9 cellular contexts compared by ENCODE assay signal in genomic region chr11:19714093-19714386, GRCh38. TPM values are rescaled to one million over a fixed set of nuclear protein-coding genes. Genes with fewer than 3 reads are reported as not detected.
DNase-seq lines count a peak whose midpoint lies in the region; ATAC-seq and TF ChIP-seq lines count a peak whose summit lies in the region.
"Had no signal": no experiment of that assay in that cellular context is flagged by ENCODE, and none has a peak within 500 bp of the region (broad histone marks: within the 10 kb centered on the region; RNA-seq: fewer than 3 reads in every experiment).

No MANE protein-coding gene starts in this region.

- intact Hi-C loops in uterus (cut with DNase I; ENCODE audit: low total_unique reads): no loop called here

- no peak overlapping the region for H3K23ac ChIP-seq in mesenchymal stem cell (ENCODE audit: low read length in 2 of 2)

- ATAC-seq in GM19452 (IDR thresholded peaks at IDR 0.05; ENCODE audit: unreplicated experiment): no peak
- ATAC-seq: body of pancreas had no signal

- peak overlapping the region; percentile 91 for H3K27ac ChIP-seq in brain microvascular endothelial cell
- H3K27ac ChIP-seq in mesenchymal stem cell (ENCODE audit: low read length, poor library complexity, severe bottlenecking): peak overlapping the region; percentile 81
- peak overlapping the region; percentile 58 to 75 for H3K27ac ChIP-seq in uterus

- H2AFZ ChIP-seq in mesenchymal stem cell (ENCODE audit: low read depth, low read length): peak overlapping the region; percentile 0

- H3K27me3 ChIP-seq in brain microvascular endothelial cell (replicated peaks) (no peaks in the 10 kb centered on the region), mesenchymal stem cell (ENCODE audit: control insufficient read depth in 1 of 2, insufficient read depth in 1 of 2, low read length in 2 of 2) (no peaks in the 10 kb centered on the region), uterus (no peaks in the 10 kb centered on the region)

- H3K4ac ChIP-seq in mesenchymal stem cell (ENCODE audit: low read depth in 1 of 2, low read length in 2 of 2): no peak overlapping the region

- peak overlapping the region; percentile 38 for H4K8ac ChIP-seq in mesenchymal stem cell (ENCODE audit: low read length)

- peak overlapping the region; percentile 79 for H3K4me3 Mint-ChIP-seq in activated naive CD4-positive, alpha-beta T cell treated with anti-CD3 and anti-CD28 coated beads, Interleukin-2, amount 50 U/mL, for 24 hours

- peaks cover 21% of the 10 kb centered on the region for H3K27me3 Mint-ChIP-seq in activated naive CD4-positive, alpha-beta T cell treated with anti-CD3 and anti-CD28 coated beads, Interleukin-2, amount 50 U/mL, for 24 hours

- H3K4me1 Mint-ChIP-seq in activated naive CD4-positive, alpha-beta T cell treated with anti-CD3 and anti-CD28 coated beads, Interleukin-2, amount 50 U/mL, for 24 hours: peaks cover 26% of the 10 kb centered on the region

- H2BK120ac ChIP-seq in mesenchymal stem cell (ENCODE audit: low read depth, low read length): no peak overlapping the region

- no peaks in the 10 kb centered on the region for H3K9me3 ChIP-seq in mesenchymal stem cell (ENCODE audit: control insufficient read depth, low read length)
- no peaks in the 10 kb centered on the region for H3K9me3 ChIP-seq in uterus
- H3K9me3 ChIP-seq: body of pancreas had no signal

- TF ChIP-seq CTCF in brain microvascular endothelial cell (IDR thresholded peaks at IDR 0.05; ENCODE audit: low read depth, low read length, missing control alignments) (no peak), uterus (IDR thresholded peaks at IDR 0.05) (no peak)

- H2BK15ac ChIP-seq in mesenchymal stem cell (ENCODE audit: low read depth, poor library complexity, severe bottlenecking): no peak overlapping the region

- peak overlapping the region; percentile 96 for H3K9ac ChIP-seq in mesenchymal stem cell (ENCODE audit: low read length)

- 4% methylated on average over 17 of the region's 17 CpGs for WGBS in mesenchymal stem cell

- H4K91ac ChIP-seq in mesenchymal stem cell (ENCODE audit: low read length): no peak overlapping the region

- H3K36me3 ChIP-seq in brain microvascular endothelial cell (replicated peaks) (no peaks in the 10 kb centered on the region), mesenchymal stem cell (ENCODE audit: control insufficient read depth in 1 of 2, insufficient read depth in 2 of 2, low read depth in 1 of 2, low read length in 2 of 2) (peaks cover 0 to 6% of the 10 kb centered on the region in 2 experiments), uterus (no peaks in the 10 kb centered on the region)

- peaks cover 12% of the 10 kb centered on the region for H3K79me1 ChIP-seq in mesenchymal stem cell (replicated peaks; ENCODE audit: low read length, poor library complexity, severe bottlenecking)

- no peaks in the 10 kb centered on the region for H3K36me3 Mint-ChIP-seq in activated naive CD4-positive, alpha-beta T cell treated with anti-CD3 and anti-CD28 coated beads, Interleukin-2, amount 50 U/mL, for 24 hours

- no peak overlapping the region for H2AK5ac ChIP-seq in mesenchymal stem cell (ENCODE audit: low read length, severe bottlenecking)

- H3K4me1 ChIP-seq in mesenchymal stem cell (ENCODE audit: control insufficient read depth, insufficient read depth, low read depth, low read length) (peaks cover 29% of the 10 kb centered on the region), uterus (peaks cover 0 to 14% of the 10 kb centered on the region in 2 donors)

- no peak overlapping the region for H3K14ac ChIP-seq in mesenchymal stem cell (ENCODE audit: low read length in 2 of 2)

- H3K27ac Mint-ChIP-seq in activated naive CD4-positive, alpha-beta T cell treated with anti-CD3 and anti-CD28 coated beads, Interleukin-2, amount 50 U/mL, for 24 hours: no peak overlapping the region

- H3K4me2 ChIP-seq in mesenchymal stem cell (ENCODE audit: low read length, poor library complexity, severe bottlenecking): peak overlapping the region; percentile 99

- no peaks in the 10 kb centered on the region for H3K9me3 Mint-ChIP-seq in activated naive CD4-positive, alpha-beta T cell treated with anti-CD3 and anti-CD28 coated beads, Interleukin-2, amount 50 U/mL, for 24 hours

- H3K4me3 ChIP-seq in brain microvascular endothelial cell (ENCODE audit: low read depth, low read length): peak overlapping the region; percentile 80
- H3K4me3 ChIP-seq in mesenchymal stem cell (ENCODE audit: insufficient read depth in 1 of 2, low read depth in 1 of 2, low read length in 2 of 2): peak overlapping the region; percentile 71 to 93
- H3K4me3 ChIP-seq in uterus: peak overlapping the region; percentile 45 to 59

- no peak for TF ChIP-seq POLR2A in uterus (IDR thresholded peaks at IDR 0.05)

- no peak for DNase-seq in activated naive CD4-positive, alpha-beta T cell treated with Interleukin-2 at 50 U/mL for 16 hours
- DNase-seq in brain microvascular endothelial cell: peak; percentile 7
- no peak for DNase-seq in mesenchymal stem cell
- DNase-seq in uterus: peak in 1 of 2 donors; percentile 28
- no peak for DNase-seq in ureter (ENCODE audit: low spot score)
- no peak for DNase-seq in H4 (ENCODE audit: low spot score)

- H3K18ac ChIP-seq in mesenchymal stem cell (ENCODE audit: low read depth in 1 of 2, low read length in 2 of 2): no peak overlapping the region

- no peak overlapping the region for H2BK5ac ChIP-seq in mesenchymal stem cell (ENCODE audit: low read depth, low read length, poor library complexity, severe bottlenecking)

- in situ Hi-C loops in brain microvascular endothelial cell (cut with HindIII; ENCODE audit: low pct_ligation_motif_present, low sequenced_read_pairs): no loop called here

- peak overlapping the region in 1 of 2 experiments; percentile 7 for H2BK12ac ChIP-seq in mesenchymal stem cell (ENCODE audit: low read length in 2 of 2)

RNA-seq across cellular contexts. Expression of gene NAV2, which starts 1.4 kb away (rescaled TPM):
- 3.2 TPM for polyA plus RNA-seq in mesenchymal stem cell (2013, experiment 1 of 2)
- polyA plus RNA-seq in mesenchymal stem cell (2013, experiment 2 of 2): 3.0 TPM
- total RNA-seq in uterus (10 to 100 TPM in 1 of 4 donors, 1 to 10 TPM in 3; 2.6 to 31.6 (median 5.7) TPM), ureter (47.3 TPM)
- 0.76 and 1.8 TPM in 2 replicates for total RNA-seq in H4 (2014; rRNA removed; shearing (Covaris generic))
